ENCODE assay signal across 8 cellular contexts in genomic region chr20:25696384-25697131, GRCh38. TPM values are rescaled to one million over a fixed set of nuclear protein-coding genes. Genes with fewer than 3 reads are reported as not detected.
DNase-seq lines count a peak whose midpoint lies in the region; ATAC-seq, FAIRE-seq and TF ChIP-seq lines count a peak whose summit lies in the region.

ZNF337 (minus strand) TSS chr20:25696853; CDS start chr20:25686417, 10,436 bp downstream.

- H3K36me3 Mint-ChIP-seq in T-cell (peaks cover 26% of the 10 kb centered on the region), type B pancreatic cell (peaks cover 17% of the 10 kb centered on the region)

- H3K27ac ChIP-seq in adipose tissue (ENCODE audit: low read depth, low read length) (peak within 1 kb of the TSS; percentile 57), heart left ventricle (peak within 1 kb of the TSS; percentile 69 to 97 (median 93))

- TF ChIP-seq POLR2A in GM12891 (IDR thresholded peaks at IDR 0.05; ENCODE audit: low read depth, low read length) (peak; percentile 75), heart left ventricle (IDR thresholded peaks at IDR 0.05) (peak; percentile 22 to 84)

- H3K9me3 Mint-ChIP-seq in T-cell (peaks cover 0 to 15% (median 7%) of the 10 kb centered on the region in 3 donors), type B pancreatic cell (peaks cover 9% of the 10 kb centered on the region)

- H3K4me3 ChIP-seq in heart left ventricle = peak within 1 kb of the TSS; percentile 73 to 98 (median 89)

- H3K4me1 Mint-ChIP-seq in T-cell (peaks cover 39 to 54% (median 51%) of the 10 kb centered on the region in 3 donors), type B pancreatic cell (ENCODE audit: unreplicated experiment) (peaks cover 9% of the 10 kb centered on the region)

- TF ChIP-seq CTCF in heart left ventricle (IDR thresholded peaks at IDR 0.05) (peak in 5 of 12 donors; percentile 13 to 39 (median 22)), type B pancreatic cell (conservative IDR thresholded peaks at IDR 0.05) (peak; percentile 30)

- no peaks in the 10 kb centered on the region for H3K27me3 Mint-ChIP-seq in T-cell
- no peaks in the 10 kb centered on the region for H3K27me3 Mint-ChIP-seq in type B pancreatic cell

- H3K27me3 ChIP-seq in heart left ventricle = no peaks in the 10 kb centered on the region

- DNase-seq in GM12891 (ENCODE audit: insufficient read length, low spot score) = peak; percentile 92
- peak; percentile 70 for DNase-seq in NCI-H1436 treated with DMSO at 0.1 percent for 48 hours (lab: John Stamatoyannopoulos, UW)
- peak; percentile 76 to 93 (median 87) for DNase-seq in T-cell
- peak; percentile 96 to 98 (median 97) for DNase-seq in heart left ventricle
- peak; percentile 90 for DNase-seq in pons (ENCODE audit: low spot score)
- DNase-seq in type B pancreatic cell (ENCODE audit: extremely low spot score, unreplicated experiment) = peak; percentile 96

- H3K9me3 ChIP-seq in heart left ventricle = peaks cover 0 to 25% (median 7%) of the 10 kb centered on the region in 12 donors

- POLR2A ChIA-PET in T-cell (lab: Charles Lee) = no interaction called here

- peak; percentile 99 for FAIRE-seq in GM12891 (lab: Jason Lieb, UNC)

- CTCF ChIA-PET in T-cell (lab: Charles Lee) = no interaction called here

- ATAC-seq in HG02840 (IDR thresholded peaks at IDR 0.05; ENCODE audit: low FRiP score, unreplicated experiment) = peak; percentile 98
- peak; percentile 96 to 99 (median 97) for ATAC-seq in T-cell (replicated peaks in 1 of 4)
- peak; percentile 100 for ATAC-seq in heart left ventricle

- intact Hi-C loops in heart left ventricle (cut with DNase I) = loop anchor here in 6 of 10 donors (1.0 to 10.0 kb wide), 8 partner anchors 72 to 304 kb away; partner anchors contain the start of genes NANP (in 5 of the 6) and ABHD12 (in 2 of the 6)

- 0 to 1% (median 0%) methylated on average over 64 to 81 of the region's 81 CpGs for WGBS in adipose tissue, 3 donors
- WGBS in heart left ventricle, 4 donors = 0 to 1% (median 1%) methylated on average over 28 to 81 of the region's 81 CpGs

- H3K4me1 ChIP-seq in heart left ventricle = peaks cover 0 to 22% (median 14%) of the 10 kb centered on the region in 12 donors

- H3K27ac Mint-ChIP-seq in T-cell = peak within 1 kb of the TSS; percentile 88
- H3K27ac Mint-ChIP-seq in type B pancreatic cell = peak within 1 kb of the TSS; percentile 91

- peak within 1 kb of the TSS; percentile 90 to 95 (median 92) for H3K4me3 Mint-ChIP-seq in T-cell
- peak within 1 kb of the TSS; percentile 97 for H3K4me3 Mint-ChIP-seq in type B pancreatic cell

- H3K36me3 ChIP-seq in heart left ventricle = peaks cover 0 to 7% (median 0%) of the 10 kb centered on the region in 9 donors

TF ChIP-seq in GM12891, 5 proteins besides CTCF, POLR2A, EP300 and RAD21:
- TF ChIP-seq SPI1 (IDR thresholded peaks at IDR 0.05; ENCODE audit: low read depth, low read length) (no peak), POU2F2 (IDR thresholded peaks at IDR 0.05; ENCODE audit: low read depth, low read length) (peak; percentile 39; the same call in 1 of the 2 replicates), TAF1 (IDR thresholded peaks at IDR 0.05; ENCODE audit: low read depth, low read length) (peak; percentile 64; the same call in 1 of the 2 replicates), POLR2AphosphoS5 (IDR thresholded peaks at IDR 0.05; ENCODE audit: low read depth, low read length) (peak; percentile 71), PAX5 (IDR thresholded peaks at IDR 0.05; ENCODE audit: insufficient read depth, low read length, severe bottlenecking) (peak; percentile 76)

RNA-seq across cellular contexts. Expression of gene ZNF337, which starts in this region (rescaled TPM):
- polyA plus RNA-seq in GM12891 (2012; ENCODE audit: low read depth, missing spikeins) = 9.1 TPM
- total RNA-seq in T-cell (10 to 100 TPM; 22.5 to 33.1 (median 27.0) TPM), heart left ventricle (10 to 100 TPM in 1 of 9 donors, 1 to 10 TPM in 8; 5.8 to 10.3 (median 6.6) TPM), type B pancreatic cell (ENCODE audit: low replicate concordance) (16.3 and 20.2 TPM in 2 replicates)
- polyA plus RNA-seq in adipose tissue (1 to 10 TPM; 4.8 to 7.1 (median 6.1) TPM), heart left ventricle (1 to 10 TPM; 5.5 to 6.2 TPM)

Comparison
In these comparisons a context has a peak if more than half of its experiments do, and no peak if none do; other contexts are left out.
1. Peak in every context shown above with its lines: DNase-seq, ATAC-seq, H3K4me3 ChIP-seq and H3K27ac ChIP-seq.